8 cellular contexts compared by ENCODE assay signal in genomic region chr5:176810687-176811501, GRCh38. TPM values are rescaled to one million over a fixed set of nuclear protein-coding genes. Genes with fewer than 3 reads are reported as not detected.
DNase-seq lines count a peak whose midpoint lies in the region; ATAC-seq and TF ChIP-seq lines count a peak whose summit lies in the region.

No MANE protein-coding gene starts in this region.

- ATAC-seq in HG03175 (IDR thresholded peaks at IDR 0.05; ENCODE audit: unreplicated experiment), result no peak

- H3K27me3 Mint-ChIP-seq in glutamatergic neuron (ENCODE audit: unreplicated experiment), result peaks cover 16% of the 10 kb centered on the region

- H3K27ac Mint-ChIP-seq in glutamatergic neuron (ENCODE audit: unreplicated experiment), result peak overlapping the region; percentile 79

- no peak overlapping the region for H3K27ac ChIP-seq in SK-N-MC

- peaks cover 16% of the 10 kb centered on the region for H3K4me1 Mint-ChIP-seq in glutamatergic neuron (ENCODE audit: low read depth, unreplicated experiment)

- peak overlapping the region; percentile 88 for H3K4me3 Mint-ChIP-seq in glutamatergic neuron (ENCODE audit: unreplicated experiment)

- H3K4me1 ChIP-seq in skeletal muscle satellite cell (ENCODE audit: control insufficient read depth, insufficient read depth, low read length), result peaks cover 6% of the 10 kb centered on the region

- no peaks in the 10 kb centered on the region for H3K36me3 ChIP-seq in SK-N-MC (ENCODE audit: insufficient read depth, low read length)
- no peaks in the 10 kb centered on the region for H3K36me3 ChIP-seq in skeletal muscle satellite cell (ENCODE audit: insufficient read depth, low read length)

- H3K4me3 ChIP-seq in SK-N-MC (peak overlapping the region; percentile 73), skeletal muscle satellite cell (ENCODE audit: low read length) (peak overlapping the region; percentile 50)

- H3K27me3 ChIP-seq in skeletal muscle satellite cell (ENCODE audit: control insufficient read depth, insufficient read depth, low read length), result peaks cover 71% of the 10 kb centered on the region

- peaks cover 14% of the 10 kb centered on the region for H3K9me3 Mint-ChIP-seq in glutamatergic neuron (ENCODE audit: unreplicated experiment)

- H3K4me2 ChIP-seq in skeletal muscle satellite cell (ENCODE audit: low read length), result peak overlapping the region; percentile 73

- H3K9me3 ChIP-seq in SK-N-MC (ENCODE audit: low read depth, low read length) (no peaks in the 10 kb centered on the region), skeletal muscle satellite cell (replicated peaks; ENCODE audit: low read length) (no peaks in the 10 kb centered on the region)

- no peak overlapping the region for H3K9ac ChIP-seq in SK-N-MC (ENCODE audit: insufficient read length)
- H3K9ac ChIP-seq in skeletal muscle satellite cell (ENCODE audit: low read depth, low read length), result no peak overlapping the region

- H3K36me3 Mint-ChIP-seq in glutamatergic neuron (ENCODE audit: unreplicated experiment), result peaks cover 4% of the 10 kb centered on the region

- no peak for TF ChIP-seq CTCF in glutamatergic neuron (IDR thresholded peaks at IDR 0.05; ENCODE audit: partially characterized antibody, unreplicated experiment)

- DNase-seq in NCI-H510A treated with DMSO at 0.1 percent for 48 hours (lab: John Stamatoyannopoulos, UW), result peak; percentile 9
- DNase-seq in NCI-H510A (lab: John Stamatoyannopoulos, UW), result no peak
- DNase-seq in SK-N-MC (ENCODE audit: low read depth, low spot score), result no peak
- DNase-seq in glutamatergic neuron, result no peak
- no peak for DNase-seq in foreskin melanocyte
- DNase-seq in HT-29 (ENCODE audit: low spot score), result no peak

RNA-seq across cellular contexts. Expression of gene UNC5A, which starts 0.5 kb away (rescaled TPM):
- total RNA-seq in glutamatergic neuron (ENCODE audit: unreplicated experiment), result 5.6 TPM
- total RNA-seq in skeletal muscle satellite cell (2012; rRNA removed), result under 0.01 TPM in 2 replicates
- 0.28 and 0.60 TPM in 2 replicates for total RNA-seq in HT-29 (2014; rRNA removed; shearing (Covaris generic))
